ENCODE assay signal across 1 cellular context in genomic region chr1:8312235-8313218, GRCh38.
TF ChIP-seq lines count a peak whose summit lies in the region.

No MANE protein-coding gene starts in this region.

TF ChIP-seq in H1, 55 proteins besides CTCF, POLR2A, EP300 and RAD21:
- TF ChIP-seq SP2 (IDR thresholded peaks at IDR 0.05; ENCODE audit: low read length) (no peak), YY1 (IDR thresholded peaks at IDR 0.05; ENCODE audit: low read depth, low read length) (no peak), TBP (IDR thresholded peaks at IDR 0.05; ENCODE audit: low read depth, low read length) (no peak), CBX8 (IDR thresholded peaks at IDR 0.05; ENCODE audit: borderline replicate concordance, low read depth, low read length) (no peak), RBBP5 (IDR thresholded peaks at IDR 0.05; ENCODE audit: borderline replicate concordance, low read depth, low read length) (no peak), HDAC2 (IDR thresholded peaks at IDR 0.05; ENCODE audit: borderline replicate concordance in 1 of 2, low read depth in 2 of 2, low read length in 2 of 2) (no peak), SIRT6 (IDR thresholded peaks at IDR 0.05; ENCODE audit: low read length) (no peak), NRF1 (IDR thresholded peaks at IDR 0.05; ENCODE audit: low read depth, low read length) (no peak), USF2 (IDR thresholded peaks at IDR 0.05; ENCODE audit: low read length) (no peak), SP1 (IDR thresholded peaks at IDR 0.05; ENCODE audit: low read depth, low read length) (no peak), POLR2AphosphoS5 (IDR thresholded peaks at IDR 0.05; ENCODE audit: low read depth, low read length) (no peak), RXRA (IDR thresholded peaks at IDR 0.05; ENCODE audit: insufficient read depth, low read depth, low read length) (no peak), KDM5A (IDR thresholded peaks at IDR 0.05; ENCODE audit: low read length) (no peak), JUND (IDR thresholded peaks at IDR 0.05; ENCODE audit: low read length) (no peak), SIN3A (conservative IDR thresholded peaks at IDR 0.05 in 1 of 2, IDR thresholded peaks at IDR 0.05 in 1 of 2; ENCODE audit: low read depth in 1 of 2, low read length in 2 of 2) (no peak), SAP30 (IDR thresholded peaks at IDR 0.05; ENCODE audit: insufficient read depth, insufficient replicate concordance, low read length) (no peak), ASH2L (IDR thresholded peaks at IDR 0.05; ENCODE audit: low read length) (no peak)
- TF ChIP-seq, protein P1, sequence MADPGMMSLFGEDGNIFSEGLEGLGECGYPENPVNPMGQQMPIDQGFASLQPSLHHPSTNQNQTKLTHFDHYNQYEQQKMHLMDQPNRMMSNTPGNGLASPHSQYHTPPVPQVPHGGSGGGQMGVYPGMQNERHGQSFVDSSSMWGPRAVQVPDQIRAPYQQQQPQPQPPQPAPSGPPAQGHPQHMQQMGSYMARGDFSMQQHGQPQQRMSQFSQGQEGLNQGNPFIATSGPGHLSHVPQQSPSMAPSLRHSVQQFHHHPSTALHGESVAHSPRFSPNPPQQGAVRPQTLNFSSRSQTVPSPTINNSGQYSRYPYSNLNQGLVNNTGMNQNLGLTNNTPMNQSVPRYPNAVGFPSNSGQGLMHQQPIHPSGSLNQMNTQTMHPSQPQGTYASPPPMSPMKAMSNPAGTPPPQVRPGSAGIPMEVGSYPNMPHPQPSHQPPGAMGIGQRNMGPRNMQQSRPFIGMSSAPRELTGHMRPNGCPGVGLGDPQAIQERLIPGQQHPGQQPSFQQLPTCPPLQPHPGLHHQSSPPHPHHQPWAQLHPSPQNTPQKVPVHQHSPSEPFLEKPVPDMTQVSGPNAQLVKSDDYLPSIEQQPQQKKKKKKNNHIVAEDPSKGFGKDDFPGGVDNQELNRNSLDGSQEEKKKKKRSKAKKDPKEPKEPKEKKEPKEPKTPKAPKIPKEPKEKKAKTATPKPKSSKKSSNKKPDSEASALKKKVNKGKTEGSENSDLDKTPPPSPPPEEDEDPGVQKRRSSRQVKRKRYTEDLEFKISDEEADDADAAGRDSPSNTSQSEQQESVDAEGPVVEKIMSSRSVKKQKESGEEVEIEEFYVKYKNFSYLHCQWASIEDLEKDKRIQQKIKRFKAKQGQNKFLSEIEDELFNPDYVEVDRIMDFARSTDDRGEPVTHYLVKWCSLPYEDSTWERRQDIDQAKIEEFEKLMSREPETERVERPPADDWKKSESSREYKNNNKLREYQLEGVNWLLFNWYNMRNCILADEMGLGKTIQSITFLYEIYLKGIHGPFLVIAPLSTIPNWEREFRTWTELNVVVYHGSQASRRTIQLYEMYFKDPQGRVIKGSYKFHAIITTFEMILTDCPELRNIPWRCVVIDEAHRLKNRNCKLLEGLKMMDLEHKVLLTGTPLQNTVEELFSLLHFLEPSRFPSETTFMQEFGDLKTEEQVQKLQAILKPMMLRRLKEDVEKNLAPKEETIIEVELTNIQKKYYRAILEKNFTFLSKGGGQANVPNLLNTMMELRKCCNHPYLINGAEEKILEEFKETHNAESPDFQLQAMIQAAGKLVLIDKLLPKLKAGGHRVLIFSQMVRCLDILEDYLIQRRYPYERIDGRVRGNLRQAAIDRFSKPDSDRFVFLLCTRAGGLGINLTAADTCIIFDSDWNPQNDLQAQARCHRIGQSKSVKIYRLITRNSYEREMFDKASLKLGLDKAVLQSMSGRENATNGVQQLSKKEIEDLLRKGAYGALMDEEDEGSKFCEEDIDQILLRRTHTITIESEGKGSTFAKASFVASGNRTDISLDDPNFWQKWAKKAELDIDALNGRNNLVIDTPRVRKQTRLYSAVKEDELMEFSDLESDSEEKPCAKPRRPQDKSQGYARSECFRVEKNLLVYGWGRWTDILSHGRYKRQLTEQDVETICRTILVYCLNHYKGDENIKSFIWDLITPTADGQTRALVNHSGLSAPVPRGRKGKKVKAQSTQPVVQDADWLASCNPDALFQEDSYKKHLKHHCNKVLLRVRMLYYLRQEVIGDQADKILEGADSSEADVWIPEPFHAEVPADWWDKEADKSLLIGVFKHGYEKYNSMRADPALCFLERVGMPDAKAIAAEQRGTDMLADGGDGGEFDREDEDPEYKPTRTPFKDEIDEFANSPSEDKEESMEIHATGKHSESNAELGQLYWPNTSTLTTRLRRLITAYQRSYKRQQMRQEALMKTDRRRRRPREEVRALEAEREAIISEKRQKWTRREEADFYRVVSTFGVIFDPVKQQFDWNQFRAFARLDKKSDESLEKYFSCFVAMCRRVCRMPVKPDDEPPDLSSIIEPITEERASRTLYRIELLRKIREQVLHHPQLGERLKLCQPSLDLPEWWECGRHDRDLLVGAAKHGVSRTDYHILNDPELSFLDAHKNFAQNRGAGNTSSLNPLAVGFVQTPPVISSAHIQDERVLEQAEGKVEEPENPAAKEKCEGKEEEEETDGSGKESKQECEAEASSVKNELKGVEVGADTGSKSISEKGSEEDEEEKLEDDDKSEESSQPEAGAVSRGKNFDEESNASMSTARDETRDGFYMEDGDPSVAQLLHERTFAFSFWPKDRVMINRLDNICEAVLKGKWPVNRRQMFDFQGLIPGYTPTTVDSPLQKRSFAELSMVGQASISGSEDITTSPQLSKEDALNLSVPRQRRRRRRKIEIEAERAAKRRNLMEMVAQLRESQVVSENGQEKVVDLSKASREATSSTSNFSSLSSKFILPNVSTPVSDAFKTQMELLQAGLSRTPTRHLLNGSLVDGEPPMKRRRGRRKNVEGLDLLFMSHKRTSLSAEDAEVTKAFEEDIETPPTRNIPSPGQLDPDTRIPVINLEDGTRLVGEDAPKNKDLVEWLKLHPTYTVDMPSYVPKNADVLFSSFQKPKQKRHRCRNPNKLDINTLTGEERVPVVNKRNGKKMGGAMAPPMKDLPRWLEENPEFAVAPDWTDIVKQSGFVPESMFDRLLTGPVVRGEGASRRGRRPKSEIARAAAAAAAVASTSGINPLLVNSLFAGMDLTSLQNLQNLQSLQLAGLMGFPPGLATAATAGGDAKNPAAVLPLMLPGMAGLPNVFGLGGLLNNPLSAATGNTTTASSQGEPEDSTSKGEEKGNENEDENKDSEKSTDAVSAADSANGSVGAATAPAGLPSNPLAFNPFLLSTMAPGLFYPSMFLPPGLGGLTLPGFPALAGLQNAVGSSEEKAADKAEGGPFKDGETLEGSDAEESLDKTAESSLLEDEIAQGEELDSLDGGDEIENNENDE (IDR thresholded peaks at IDR 0.05; ENCODE audit: insufficient replicate concordance, low read length): no peak
TF ChIP-seq in H1: peak in this region for 0.
